16 cellular contexts compared by ENCODE assay signal in the genomic region with DNA sequence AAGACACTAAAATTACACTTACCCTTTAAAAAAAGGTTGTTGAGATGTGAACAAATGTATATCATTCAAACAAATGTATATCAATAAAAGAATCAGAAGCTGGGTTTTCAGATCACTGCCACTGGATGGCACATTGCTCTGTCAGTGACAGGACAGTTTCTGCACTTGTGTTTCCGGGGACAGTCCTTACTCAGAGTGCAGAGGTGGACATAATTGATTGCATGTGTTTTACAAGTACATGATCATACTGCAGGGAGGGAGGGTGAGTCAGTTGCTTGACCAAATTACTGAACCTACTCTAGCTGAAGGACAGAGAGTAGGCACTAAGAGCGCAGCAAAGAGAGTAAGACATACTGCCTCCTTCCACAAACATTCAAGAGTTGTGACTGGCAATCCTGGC.
DNase-seq lines count a peak whose midpoint lies in the region; ATAC-seq, FAIRE-seq and TF ChIP-seq lines count a peak whose summit lies in the region.
"Had no signal": no experiment of that assay in that cellular context is flagged by ENCODE, and none has a peak within 500 bp of the region (broad histone marks: within the 10 kb centered on the region; RNA-seq: fewer than 3 reads in every experiment).

No MANE protein-coding gene starts in this region.

- H3K27ac ChIP-seq in AG04450 (ENCODE audit: low read depth, low read length), result no peak overlapping the region
- H3K27ac ChIP-seq: BLaER1, prostate gland, suprapubic skin had no signal

- no peak for ATAC-seq in natural killer cell
- ATAC-seq in HG02885 (IDR thresholded peaks at IDR 0.05; ENCODE audit: poor library complexity, unreplicated experiment), result no peak
- no peak for ATAC-seq in omental fat pad (ENCODE audit: low FRiP score)
- ATAC-seq: activated CD4-positive, alpha-beta T cell treated with anti-CD3 and anti-CD28 coated beads for 36 hours had no signal

- TF ChIP-seq CTCF in AG04450 (IDR thresholded peaks at IDR 0.05; ENCODE audit: low read depth, low read length), result no peak
- peak; percentile 9 for TF ChIP-seq CTCF in HFF-Myc (IDR thresholded peaks at IDR 0.05; ENCODE audit: low read depth, low read length, missing control alignments)
- TF ChIP-seq CTCF in natural killer cell (IDR thresholded peaks at IDR 0.05), result no peak
- TF ChIP-seq CTCF in omental fat pad (IDR thresholded peaks at IDR 0.05), result no peak

- H3K9me3 ChIP-seq in AG04450 (ENCODE audit: control insufficient read depth, insufficient read depth, low read length), result no peaks in the 10 kb centered on the region
- H3K9me3 ChIP-seq: BLaER1, prostate gland, suprapubic skin had no signal

- intact Hi-C loops in natural killer cell (cut with micrococcal nuclease), result no loop called here

- peak; percentile 15 for DNase-seq in AG04450 (ENCODE audit: low read depth, low spot score)
- peak; percentile 70 for DNase-seq in HFF-Myc (ENCODE audit: extremely low read depth, low read depth)
- DNase-seq in amniotic stem cell (lab: John Stamatoyannopoulos, UW), result peak; percentile 46
- DNase-seq in natural killer cell, result no peak
- DNase-seq in omental fat pad (ENCODE audit: low spot score), result no peak
- no peak for DNase-seq in NCI-H146 (lab: John Stamatoyannopoulos, UW)
- DNase-seq: activated CD4-positive, alpha-beta T cell treated with anti-CD3 and anti-CD28 coated beads for 36 hours; Karpas-422; NCI-H524 had no signal

- CTCF ChIA-PET in AG04450 (lab: Charles Lee), result no interaction called here

- no peak overlapping the region for H3K27ac Mint-ChIP-seq in natural killer cell
- H3K27ac Mint-ChIP-seq: activated CD4-positive, alpha-beta T cell treated with anti-CD3 and anti-CD28 coated beads for 36 hours; activated T-helper 2 cell treated with anti-CD3 and anti-CD28 coated beads, Interferon-gamma antibody, Interleukin-2, Interleukin-4, amounts not matched to agents 10 μg/mL and 5 μg/mL and 100 μg/mL, durations not matched to agents 14 hours and 24 hours and 36 hours had no signal

- H3K27me3 Mint-ChIP-seq in natural killer cell (ENCODE audit: low read depth in 2 of 2), result no peaks in the 10 kb centered on the region
- H3K27me3 Mint-ChIP-seq: activated CD4-positive, alpha-beta T cell treated with anti-CD3 and anti-CD28 coated beads for 36 hours had no signal

- H3K4me3 Mint-ChIP-seq in natural killer cell, result no peak overlapping the region
- H3K4me3 Mint-ChIP-seq: activated CD4-positive, alpha-beta T cell treated with anti-CD3 and anti-CD28 coated beads for 36 hours had no signal

- H3K4me3 ChIP-seq in AG04450 (ENCODE audit: low read depth, low read length) (no peak overlapping the region), HFF-Myc (replicated peaks; ENCODE audit: low read depth, low read length) (no peak overlapping the region)
- H3K4me3 ChIP-seq: BLaER1, lung, prostate gland, suprapubic skin had no signal

- H3K4me1 Mint-ChIP-seq in natural killer cell, result no peaks in the 10 kb centered on the region
- H3K4me1 Mint-ChIP-seq: activated CD4-positive, alpha-beta T cell treated with anti-CD3 and anti-CD28 coated beads for 36 hours had no signal

- no peaks in the 10 kb centered on the region for H3K27me3 ChIP-seq in AG04450 (ENCODE audit: control insufficient read depth, insufficient read depth, low read length)
- H3K27me3 ChIP-seq: BLaER1, suprapubic skin had no signal

- no peaks in the 10 kb centered on the region for H3K36me3 Mint-ChIP-seq in natural killer cell

- FAIRE-seq in islet of Langerhans (lab: Jason Lieb, UNC), result peak; percentile 77

- POLR2A ChIA-PET in AG04450 (lab: Yijun Ruan, JAX), result no interaction called here

- H3K9me3 Mint-ChIP-seq in natural killer cell, result peaks cover 3 to 6% of the 10 kb centered on the region in 2 donors
- H3K9me3 Mint-ChIP-seq: activated T-helper 2 cell treated with anti-CD3 and anti-CD28 coated beads, Interferon-gamma antibody, Interleukin-2, Interleukin-4, amounts not matched to agents 10 μg/mL and 5 μg/mL and 100 μg/mL, durations not matched to agents 14 hours and 24 hours and 36 hours had no signal

Comparison
In these comparisons a context has a peak if more than half of its experiments do, and no peak if none do; other contexts are left out.
1. DNase-seq: peak in AG04450 (single experiment), HFF-Myc (single experiment) and amniotic stem cell (single experiment); none in natural killer cell (single experiment), omental fat pad (single experiment) and NCI-H146 (single experiment).